8 cellular contexts compared by ENCODE assay signal in the genomic region with DNA sequence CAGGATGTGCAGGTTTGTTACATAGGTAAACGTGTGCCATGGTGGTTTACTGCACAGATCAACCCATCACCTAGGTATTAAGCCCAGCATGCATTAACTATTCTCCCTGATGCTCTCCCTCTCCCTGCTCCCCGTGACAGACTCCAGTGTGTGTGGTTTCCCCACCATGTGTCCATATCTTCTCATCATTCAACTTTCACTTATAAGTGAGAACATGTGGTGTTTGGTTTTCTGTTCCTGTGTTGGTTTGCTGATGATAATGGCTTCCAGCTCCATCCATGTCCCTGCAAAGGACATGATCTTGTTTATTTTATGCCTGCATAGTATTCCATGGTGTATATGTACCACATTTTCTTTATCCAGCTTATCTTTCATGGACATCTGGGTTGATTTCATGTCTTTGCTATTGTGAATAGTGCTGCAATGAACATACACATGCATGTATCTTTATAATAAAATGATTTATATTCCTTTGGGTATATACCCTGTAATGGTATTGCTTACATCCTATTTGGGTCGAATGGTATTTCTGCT.
A peak's percentile ranks its signal among the peaks of the same experiment; 100 is the strongest.
DNase-seq lines count a peak whose midpoint lies in the region; ATAC-seq, FAIRE-seq and TF ChIP-seq lines count a peak whose summit lies in the region.
"Not testable (repeated sequence)": the region's sequence is repeated elsewhere in the genome, so short reads cannot be mapped to it uniquely, and the experiment has no call there.

No MANE protein-coding gene starts in this region.

- H3K4me1 ChIP-seq in A549, result peaks cover 47% of the 10 kb centered on the region
- not testable (repeated sequence) for H3K4me1 ChIP-seq in GM12878 (ENCODE audit: control insufficient read depth, insufficient read depth, low read length)
- H3K4me1 ChIP-seq in vagina, result peaks cover 41% of the 10 kb centered on the region

- H3K27ac ChIP-seq in A549 (peak overlapping the region; percentile 80 to 83; a peak in 3 of 6 replicates), GM12878 (ENCODE audit: control insufficient read depth, insufficient read depth) (0 out of 2 replicates have a peak overlapping the region, but pooled peaks have one; percentile 41), vagina (peak overlapping the region; percentile 12)

- H3K27ac Mint-ChIP-seq in type B pancreatic cell, result not testable (repeated sequence)

- H2AFZ ChIP-seq in GM12878 (ENCODE audit: control insufficient read depth, low read depth, low read length), result not testable (repeated sequence)

- BruUV-seq in GM12878 (replicated peaks; lab: Mats Ljungman, UMichigan), result not testable (repeated sequence)

- not testable (repeated sequence) for TF ChIP-seq CTCF in A549 (IDR thresholded peaks at IDR 0.05); GM12865 (IDR thresholded peaks at IDR 0.05; ENCODE audit: insufficient read depth, low read depth, low read length, missing control alignments); GM12878 (IDR thresholded peaks at IDR 0.05 in 2 of 3, conservative IDR thresholded peaks at IDR 0.05 in 1 of 3; ENCODE audit: control insufficient read depth in 2 of 3, extremely low read depth in 1 of 3, insufficient read depth in 1 of 3, low read depth in 3 of 3, low read length in 3 of 3); type B pancreatic cell (conservative IDR thresholded peaks at IDR 0.05); vagina (IDR thresholded peaks at IDR 0.05)

- TF ChIP-seq EP300 in A549 (IDR thresholded peaks at IDR 0.05); GM12878 (IDR thresholded peaks at IDR 0.05; ENCODE audit: borderline replicate concordance in 1 of 2, control insufficient read depth in 1 of 2, low read depth in 2 of 2, low read length in 2 of 2): not testable (repeated sequence)

- H4K20me1 ChIP-seq in GM12878 (ENCODE audit: control insufficient read depth, insufficient read depth), result not testable (repeated sequence)

- POLR2A ChIA-PET in A549 (lab: Yijun Ruan, JAX); GM12878 (lab: Charles Lee): not testable (repeated sequence)

- not testable (repeated sequence) for H3K4me2 ChIP-seq in A549; GM12878 (ENCODE audit: control insufficient read depth, insufficient read depth)

- DNase-seq in A549 (ENCODE audit: low read depth in 1 of 2, low spot score in 1 of 2); GM12878 (ENCODE audit: low read depth, low spot score); type B pancreatic cell (ENCODE audit: extremely low spot score, unreplicated experiment); vagina (ENCODE audit: extremely low spot score in 2 of 2): not testable (repeated sequence)
- peak; percentile 25 for DNase-seq in DMS 273 (lab: John Stamatoyannopoulos, UW; ENCODE audit: unreplicated experiment)
- peak; percentile 7 for DNase-seq in GM12865 (ENCODE audit: low read depth)
- peak; percentile 55 for DNase-seq in RPMI7951 (ENCODE audit: low read depth)

- RAD21 ChIA-PET in GM12878 (lab: Charles Lee; ENCODE audit: unreplicated experiment), result not testable (repeated sequence)

- H3K27me3 Mint-ChIP-seq in type B pancreatic cell, result not testable (repeated sequence)

- peaks cover 39% of the 10 kb centered on the region for H3K36me3 Mint-ChIP-seq in type B pancreatic cell

- peaks cover 29% of the 10 kb centered on the region for H3K4me1 Mint-ChIP-seq in type B pancreatic cell (ENCODE audit: unreplicated experiment)

- in situ Hi-C loops in GM12878 (cut with MboI), result not testable (repeated sequence)

- not testable (repeated sequence) for H3K9ac ChIP-seq in GM12878 (ENCODE audit: control insufficient read depth, insufficient read depth, low read length)

- H3K79me2 ChIP-seq in GM12878 (ENCODE audit: control insufficient read depth, insufficient read depth, low read length), result not testable (repeated sequence)

- not testable (repeated sequence) for H3K4me3 ChIP-seq in A549; GM12865 (ENCODE audit: low read depth, low read length); GM12878; vagina

- not testable (repeated sequence) for TF ChIP-seq POLR2A in A549 (IDR thresholded peaks at IDR 0.05; ENCODE audit: low read length); GM12878 (IDR thresholded peaks at IDR 0.05; ENCODE audit: low read depth, low read length); vagina (IDR thresholded peaks at IDR 0.05)

- not testable (repeated sequence) for H3K9me3 ChIP-seq in A549; GM12878 (replicated peaks; ENCODE audit: control insufficient read depth, insufficient read depth, low read length); vagina

- TF ChIP-seq RAD21 in A549 (conservative IDR thresholded peaks at IDR 0.05 in 1 of 2, IDR thresholded peaks at IDR 0.05 in 1 of 2); GM12878 (IDR thresholded peaks at IDR 0.05; ENCODE audit: insufficient read depth, low read depth, low read length): not testable (repeated sequence)

- SMC1A ChIA-PET in GM12878 (lab: Charles Lee; ENCODE audit: uncharacterized antibody, unreplicated experiment), result interaction anchor here (0.6 to 2.2 kb wide), 7 partner anchors 10 to 37 kb away, joined by 3 to 9 read pairs (median 3); no protein-coding TSS in a partner anchor

- not testable (repeated sequence) for ATAC-seq in A549, SK-N-SH treated with all-trans-retinoic acid at 6 μM for 48 hours
- peak; percentile 43 for ATAC-seq in GM12878

- not testable (repeated sequence) for H3K9me3 Mint-ChIP-seq in type B pancreatic cell

- H3K4me3 Mint-ChIP-seq in type B pancreatic cell, result peak overlapping the region; percentile 12

- H3K27me3 ChIP-seq in GM12878 (replicated peaks in 1 of 2; ENCODE audit: control insufficient read depth in 2 of 2, insufficient read depth in 2 of 2, low read length in 1 of 2); vagina: not testable (repeated sequence)

- H3K36me3 ChIP-seq in GM12878 (ENCODE audit: control insufficient read depth in 2 of 2, insufficient read depth in 2 of 2, low read length in 1 of 2); vagina: not testable (repeated sequence)

- 64% methylated on average over 3 of the region's 3 CpGs for WGBS in A549 (ENCODE audit: missing lambda C conversion rate)
- WGBS in GM12878 (ENCODE audit: insufficient coverage, insufficient replicate concordance, low lambda C conversion rate, missing lambda C conversion rate), result 67% methylated on average over 3 of the region's 3 CpGs

- not testable (repeated sequence) for FAIRE-seq in A549 (lab: Jason Lieb, UNC); GM12878 (lab: Jason Lieb, UNC)

- CTCF ChIA-PET in A549 (lab: Yijun Ruan, JAX) (interaction anchor here (1.0 to 1.2 kb wide), 2 partner anchors 12 to 17 kb away, joined by 3 read pairs; no protein-coding TSS in a partner anchor), GM12878 (lab: Yijun Ruan, JAX) (interaction anchor here (0.6 kb wide), 1 partner anchor 20 kb away, joined by 4 read pairs; no protein-coding TSS in a partner anchor)

- intact Hi-C loops in GM12878 (cut with micrococcal nuclease; ENCODE audit: unreplicated experiment); vagina (cut with DNase I): not testable (repeated sequence)

TF ChIP-seq in SK-N-SH treated with all-trans-retinoic acid at 6 μM for 48 hours, 23 proteins besides CTCF, POLR2A, EP300 and RAD21:
- TF ChIP-seq ZNF8 (CRISPR knock-in tag; IDR thresholded peaks at IDR 0.05), result peak; percentile 91

Comparison
In these comparisons a context has a peak if more than half of its experiments do, and no peak if none do; other contexts are left out.
1. H3K27ac ChIP-seq: peak in every context shown above with its lines; median percentile 82 in A549; 41 in GM12878; 12 in vagina.